ENCODE assay signal across 12 cellular contexts in the genomic region with DNA sequence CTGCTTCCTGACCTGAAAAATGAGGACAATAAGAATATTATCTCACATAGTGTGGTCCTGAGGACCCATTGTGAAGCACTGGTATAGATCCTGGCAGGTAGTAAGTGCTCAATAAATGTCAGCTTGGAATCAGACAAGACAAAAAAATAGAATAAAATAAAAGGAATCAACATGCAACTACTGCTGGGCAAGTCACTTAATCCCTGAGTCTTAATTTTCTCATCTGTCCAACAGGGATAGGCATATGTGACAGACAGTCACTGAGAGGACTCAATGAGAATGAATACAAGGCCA. TPM values are rescaled to one million over a fixed set of nuclear protein-coding genes. Genes with fewer than 3 reads are reported as not detected.
DNase-seq lines count a peak whose midpoint lies in the region; ATAC-seq, FAIRE-seq and TF ChIP-seq lines count a peak whose summit lies in the region.
"Had no signal": no experiment of that assay in that cellular context is flagged by ENCODE, and none has a peak within 500 bp of the region (broad histone marks: within the 10 kb centered on the region; RNA-seq: fewer than 3 reads in every experiment).

No MANE protein-coding gene starts in this region.

- H3K4me3 Mint-ChIP-seq in central memory CD8-positive, alpha-beta T cell = no peak overlapping the region
- H3K4me3 Mint-ChIP-seq: activated CD4-positive, alpha-beta memory T cell treated with anti-CD3 and anti-CD28 coated beads, Interleukin-2, amount 10 ng/mL, durations not matched to agents 7 days and 5 days; CD4-positive, CD25-positive, alpha-beta regulatory T cell had no signal

- no peak overlapping the region for H2AFZ ChIP-seq in SK-N-SH (ENCODE audit: low read depth)

- H3K9me3 Mint-ChIP-seq in central memory CD8-positive, alpha-beta T cell = no peaks in the 10 kb centered on the region
- H3K9me3 Mint-ChIP-seq: activated CD4-positive, alpha-beta memory T cell treated with anti-CD3 and anti-CD28 coated beads, Interleukin-2, amount 10 ng/mL, durations not matched to agents 7 days and 5 days; CD4-positive, CD25-positive, alpha-beta regulatory T cell had no signal

- H3K27ac ChIP-seq in SK-N-SH (ENCODE audit: low read depth in 2 of 2, low read length in 1 of 2) (peak overlapping the region in 1 of 2 experiments; percentile 72; a peak in 2 of 4 replicates), mucosa of rectum (ENCODE audit: low read depth in 2 of 2, low read length in 2 of 2) (peak overlapping the region; percentile 57 to 67), tibial artery (peak overlapping the region; percentile 80 to 83)

- POLR2A ChIA-PET in SK-N-SH (lab: Yijun Ruan, JAX) = interaction anchor here (1.2 to 1.6 kb wide), 3 partner anchors 29 to 49 kb away, joined by 3 to 17 read pairs (median 12); partner anchors contain the start of gene PIM1

- intact Hi-C loops in tibial artery (cut with DNase I; ENCODE audit: low total_unique reads) = no loop called here

- H3K27me3 ChIP-seq in SK-N-SH (ENCODE audit: insufficient read depth) (no peaks in the 10 kb centered on the region), mucosa of rectum (ENCODE audit: control insufficient read depth in 2 of 2, insufficient read depth in 2 of 2, low read length in 2 of 2) (no peaks in the 10 kb centered on the region), tibial artery (no peaks in the 10 kb centered on the region)

- no peak for FAIRE-seq in GM12892 (lab: Jason Lieb, UNC)

- peak overlapping the region; percentile 22; the same call in 1 of the 2 replicates for H3K9ac ChIP-seq in SK-N-SH
- H3K9ac ChIP-seq in mucosa of rectum (ENCODE audit: low read depth in 1 of 2, low read length in 2 of 2) = peak overlapping the region in 1 of 2 donors; percentile 59

- H3K9me3 ChIP-seq in SK-N-SH (no peaks in the 10 kb centered on the region), mucosa of rectum (ENCODE audit: control insufficient read depth in 2 of 2, low read length in 2 of 2) (no peaks in the 10 kb centered on the region), tibial artery (no peaks in the 10 kb centered on the region)

- CTCF ChIA-PET in SK-N-SH (lab: Yijun Ruan, JAX) = interaction anchor here (0.9 to 5.1 kb wide), 6 partner anchors 9 to 114 kb away, joined by 3 to 61 read pairs (median 8); partner anchors contain the start of gene PIM1

- H3K4me3 ChIP-seq in SK-N-SH (ENCODE audit: low read depth in 2 of 2, low read length in 1 of 2) (no peak overlapping the region), mucosa of rectum (ENCODE audit: low read length in 2 of 2) (peak overlapping the region in 1 of 2 donors; percentile 4), tibial artery (no peak overlapping the region)

- H3K27me3 Mint-ChIP-seq in central memory CD8-positive, alpha-beta T cell = no peaks in the 10 kb centered on the region
- H3K27me3 Mint-ChIP-seq: activated CD4-positive, alpha-beta memory T cell treated with anti-CD3 and anti-CD28 coated beads, Interleukin-2, amount 10 ng/mL, durations not matched to agents 7 days and 5 days had no signal

- TF ChIP-seq CTCF in SK-N-SH (IDR thresholded peaks at IDR 0.05) (no peak), tibial artery (IDR thresholded peaks at IDR 0.05) (no peak)

- no peak overlapping the region for H3K4me2 ChIP-seq in SK-N-SH

- H3K36me3 ChIP-seq in SK-N-SH (replicated peaks in 1 of 2; ENCODE audit: control insufficient read depth in 1 of 2, insufficient read depth in 2 of 2, low read length in 1 of 2) (no peaks in the 10 kb centered on the region), mucosa of rectum (ENCODE audit: control insufficient read depth in 2 of 2, insufficient read depth in 2 of 2, low read length in 2 of 2) (no peaks in the 10 kb centered on the region), tibial artery (no peaks in the 10 kb centered on the region)

- H3F3A ChIP-seq in SK-N-SH (replicated peaks; ENCODE audit: insufficient read depth) = peaks cover 23% of the 10 kb centered on the region

- no peak for TF ChIP-seq POLR2A in GM12892 (IDR thresholded peaks at IDR 0.05; ENCODE audit: low read depth, low read length)

- TF ChIP-seq EP300 in SK-N-SH (IDR thresholded peaks at IDR 0.05; ENCODE audit: borderline replicate concordance in 1 of 2, low read depth in 1 of 2, low read length in 1 of 2) = no peak

- H3K9me2 ChIP-seq in SK-N-SH = no peaks in the 10 kb centered on the region

- peaks cover 20 to 34% of the 10 kb centered on the region in 2 experiments for H3K4me1 ChIP-seq in SK-N-SH (ENCODE audit: control insufficient read depth in 1 of 2, insufficient read depth in 2 of 2, low read depth in 1 of 2, low read length in 1 of 2)
- peaks cover 23 to 54% of the 10 kb centered on the region in 2 donors for H3K4me1 ChIP-seq in mucosa of rectum (ENCODE audit: control insufficient read depth in 2 of 2, insufficient read depth in 2 of 2, low read length in 2 of 2)
- peaks cover 7 to 52% (median 26%) of the 10 kb centered on the region in 4 donors for H3K4me1 ChIP-seq in tibial artery

- peaks cover 24% of the 10 kb centered on the region for H3K4me1 Mint-ChIP-seq in central memory CD8-positive, alpha-beta T cell

- no peaks in the 10 kb centered on the region for H4K20me1 ChIP-seq in SK-N-SH (ENCODE audit: insufficient read depth)

- ATAC-seq in SK-N-SH treated with all-trans-retinoic acid at 6 μM for 48 hours = no peak
- ATAC-seq in central memory CD8-positive, alpha-beta T cell (replicated peaks; ENCODE audit: extremely low read depth, poor library complexity, severe bottlenecking) = no peak

- H3K27ac Mint-ChIP-seq in central memory CD8-positive, alpha-beta T cell (ENCODE audit: low read depth) = peak overlapping the region; percentile 88
- H3K27ac Mint-ChIP-seq: activated CD4-positive, alpha-beta memory T cell treated with anti-CD3 and anti-CD28 coated beads, Interleukin-2, amount 10 ng/mL, durations not matched to agents 7 days and 5 days; CD4-positive, CD25-positive, alpha-beta regulatory T cell had no signal

- TF ChIP-seq RAD21 in SK-N-SH (IDR thresholded peaks at IDR 0.05; ENCODE audit: low read length) = no peak

- no peaks in the 10 kb centered on the region for H3K79me2 ChIP-seq in SK-N-SH (ENCODE audit: insufficient read depth)

- H3K36me3 Mint-ChIP-seq in central memory CD8-positive, alpha-beta T cell (ENCODE audit: insufficient read depth) = peaks cover 2% of the 10 kb centered on the region
- H3K36me3 Mint-ChIP-seq: CD4-positive, CD25-positive, alpha-beta regulatory T cell had no signal

- no peak for DNase-seq in SK-N-SH
- DNase-seq in central memory CD8-positive, alpha-beta T cell (ENCODE audit: low spot score in 2 of 2) = no peak
- no peak for DNase-seq in tibial artery
- no peak for DNase-seq in GM12892 (ENCODE audit: insufficient read length)
- no peak for DNase-seq in inferior parietal cortex (ENCODE audit: extremely low spot score)
- DNase-seq in KG1 (lab: John Stamatoyannopoulos, UW) = no peak
- DNase-seq: 8988T; activated CD4-positive, alpha-beta memory T cell treated with anti-CD3 and anti-CD28 coated beads, Interleukin-2, amount 10 ng/mL, durations not matched to agents 7 days and 5 days; CD4-positive, CD25-positive, alpha-beta regulatory T cell; T-helper 9 cell had no signal

TF ChIP-seq in SK-N-SH, 30 proteins besides CTCF, POLR2A, EP300 and RAD21:
- TF ChIP-seq RCOR1 (IDR thresholded peaks at IDR 0.05; ENCODE audit: low read length) (no peak), NFIC (IDR thresholded peaks at IDR 0.05; ENCODE audit: borderline replicate concordance) (no peak), MXI1 (IDR thresholded peaks at IDR 0.05; ENCODE audit: low read depth, low read length) (no peak), POLR2AphosphoS5 (IDR thresholded peaks at IDR 0.05; ENCODE audit: low read depth, low read length) (no peak), MAX (IDR thresholded peaks at IDR 0.05; ENCODE audit: low read depth) (no peak), YY1 (IDR thresholded peaks at IDR 0.05; ENCODE audit: low read depth) (no peak), FOXM1 (IDR thresholded peaks at IDR 0.05; ENCODE audit: low read depth) (no peak), RFX5 (IDR thresholded peaks at IDR 0.05; ENCODE audit: low read length) (no peak), JUND (IDR thresholded peaks at IDR 0.05) (no peak), ELF1 (IDR thresholded peaks at IDR 0.05) (no peak)

TF ChIP-seq in SK-N-SH treated with all-trans-retinoic acid at 6 μM for 48 hours, 23 proteins besides CTCF, POLR2A, EP300 and RAD21 (continues in another document):
- TF ChIP-seq, protein P1, sequence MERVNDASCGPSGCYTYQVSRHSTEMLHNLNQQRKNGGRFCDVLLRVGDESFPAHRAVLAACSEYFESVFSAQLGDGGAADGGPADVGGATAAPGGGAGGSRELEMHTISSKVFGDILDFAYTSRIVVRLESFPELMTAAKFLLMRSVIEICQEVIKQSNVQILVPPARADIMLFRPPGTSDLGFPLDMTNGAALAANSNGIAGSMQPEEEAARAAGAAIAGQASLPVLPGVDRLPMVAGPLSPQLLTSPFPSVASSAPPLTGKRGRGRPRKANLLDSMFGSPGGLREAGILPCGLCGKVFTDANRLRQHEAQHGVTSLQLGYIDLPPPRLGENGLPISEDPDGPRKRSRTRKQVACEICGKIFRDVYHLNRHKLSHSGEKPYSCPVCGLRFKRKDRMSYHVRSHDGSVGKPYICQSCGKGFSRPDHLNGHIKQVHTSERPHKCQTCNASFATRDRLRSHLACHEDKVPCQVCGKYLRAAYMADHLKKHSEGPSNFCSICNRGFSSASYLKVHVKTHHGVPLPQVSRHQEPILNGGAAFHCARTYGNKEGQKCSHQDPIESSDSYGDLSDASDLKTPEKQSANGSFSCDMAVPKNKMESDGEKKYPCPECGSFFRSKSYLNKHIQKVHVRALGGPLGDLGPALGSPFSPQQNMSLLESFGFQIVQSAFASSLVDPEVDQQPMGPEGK (CRISPR knock-in tag; IDR thresholded peaks at IDR 0.05; ENCODE audit: borderline replicate concordance) = no peak
- TF ChIP-seq TCF4 (CRISPR knock-in tag; IDR thresholded peaks at IDR 0.05; ENCODE audit: borderline replicate concordance) = no peak
- no peak for TF ChIP-seq ZNF565 (CRISPR knock-in tag; conservative IDR thresholded peaks at IDR 0.05; ENCODE audit: low read depth)
- no peak for TF ChIP-seq OSR1 (CRISPR knock-in tag; IDR thresholded peaks at IDR 0.05)
- no peak for TF ChIP-seq ESRRG (CRISPR knock-in tag; IDR thresholded peaks at IDR 0.05)
- no peak for TF ChIP-seq ZNF8 (CRISPR knock-in tag; IDR thresholded peaks at IDR 0.05)
- no peak for TF ChIP-seq CSDC2 (CRISPR knock-in tag; IDR thresholded peaks at IDR 0.05)
- no peak for TF ChIP-seq GLIS3 (CRISPR knock-in tag; IDR thresholded peaks at IDR 0.05)
- no peak for TF ChIP-seq TOX (CRISPR knock-in tag; IDR thresholded peaks at IDR 0.05; ENCODE audit: borderline replicate concordance)

RNA-seq across cellular contexts. Expression of gene PIM1, which starts 38.0 kb away (rescaled TPM):
- polyA plus RNA-seq in SK-N-SH (2012; rRNA removed) = 33.9 and 35.3 TPM in 2 replicates
- 18.9 and 20.6 TPM in 2 replicates for polyA plus RNA-seq in SK-N-SH (2012; cell fraction: cytosol; rRNA removed)
- polyA plus RNA-seq in SK-N-SH (2012; cell fraction: nucleus; rRNA removed) = 90.2 and 138 TPM in 2 replicates
- polyA plus RNA-seq in GM12892 (2012; ENCODE audit: missing spikeins) = 8.3 TPM
